ENCODE assay signal across 22 cellular contexts in the genomic region with DNA sequence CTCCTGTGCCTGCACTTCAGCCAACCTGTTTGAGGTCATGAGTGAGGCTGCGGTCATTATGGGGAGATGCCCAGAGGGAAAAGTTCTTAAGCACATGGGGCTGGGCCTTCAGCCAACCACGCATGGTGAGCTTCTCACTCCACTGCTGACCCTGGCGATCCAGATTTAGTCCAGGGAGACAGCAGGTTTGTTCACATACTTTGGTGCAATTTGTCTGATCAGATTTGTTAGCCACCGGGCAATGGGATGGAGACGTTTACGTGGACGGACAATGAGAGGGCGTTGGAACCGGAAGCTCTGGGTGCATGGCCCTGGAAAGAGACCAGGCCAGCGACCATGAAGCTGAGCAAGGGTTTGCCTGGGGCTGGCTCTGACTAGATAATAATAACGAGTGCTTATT.
"Had no signal": no experiment of that assay in that cellular context is flagged by ENCODE, and none has a peak within 500 bp of the region (broad histone marks: within the 10 kb centered on the region; RNA-seq: fewer than 3 reads in every experiment).

No MANE protein-coding gene starts in this region.

- H3K4me1 Mint-ChIP-seq: naive B cell; stimulated activated naive CD8-positive, alpha-beta T cell treated with anti-CD3 and anti-CD28 coated beads, Interleukin-15, amount 100 ng/mL, for 72 hours had no signal

- H3K36me3 ChIP-seq: ovary, right lobe of liver, suprapubic skin, transverse colon, vagina had no signal

- H3K27me3 Mint-ChIP-seq: naive B cell; natural killer cell treated with Interleukin-12 subunit alpha and Interleukin-12 subunit beta and Interleukin-15 and Interleukin-18, amount 100 ng/mL, for 72 hours; stimulated activated naive CD8-positive, alpha-beta T cell treated with anti-CD3 and anti-CD28 coated beads, Interleukin-15, amount 100 ng/mL, for 72 hours had no signal

- H2AFZ ChIP-seq: hepatocyte had no signal

- H3K9me3 ChIP-seq: ovary, psoas muscle, right lobe of liver, suprapubic skin, transverse colon, vagina had no signal

- H3K27me3 ChIP-seq: dorsolateral prefrontal cortex, hepatocyte, ovary, right lobe of liver, suprapubic skin, transverse colon, vagina had no signal

- H3K79me2 ChIP-seq: hepatocyte had no signal

- DNase-seq: dorsolateral prefrontal cortex; effector CD4-positive, alpha-beta T cell; kidney; naive B cell; nucleus accumbens; ovary; posterior cingulate gyrus; psoas muscle; right lobe of liver; small intestine; stimulated activated CD4-positive, alpha-beta T cell treated with anti-CD3 and anti-CD28 coated beads, Interleukin-15, amount 100 ng/mL, for 24 hours; stimulated activated CD4-positive, alpha-beta T cell treated with anti-CD3 and anti-CD28 coated beads, Interleukin-2, amount 100 ng/mL, for 48 hours; stimulated activated naive CD4-positive, alpha-beta T cell; stimulated activated naive CD8-positive, alpha-beta T cell treated with anti-CD3 and anti-CD28 coated beads, Interleukin-15, amount 100 ng/mL, for 72 hours; transverse colon had no signal

- H3K36me3 Mint-ChIP-seq: memory B cell; natural killer cell treated with Interleukin-12 subunit alpha and Interleukin-12 subunit beta and Interleukin-15 and Interleukin-18, amount 100 ng/mL, for 72 hours had no signal

- H3K27ac Mint-ChIP-seq: memory B cell, naive B cell had no signal

- H3K27ac ChIP-seq: dorsolateral prefrontal cortex, hepatocyte, ovary, psoas muscle, right lobe of liver, suprapubic skin, transverse colon, vagina had no signal

- H3K4me2 ChIP-seq: hepatocyte had no signal

- H3K4me3 ChIP-seq: dorsolateral prefrontal cortex, hepatocyte, lung, ovary, psoas muscle, right lobe of liver, suprapubic skin, transverse colon, vagina had no signal

- H3K4me3 Mint-ChIP-seq: memory B cell; natural killer cell treated with Interleukin-12 subunit alpha and Interleukin-12 subunit beta and Interleukin-15 and Interleukin-18, amount 100 ng/mL, for 72 hours; stimulated activated naive CD8-positive, alpha-beta T cell treated with anti-CD3 and anti-CD28 coated beads, Interleukin-15, amount 100 ng/mL, for 72 hours had no signal

- H3K9me3 Mint-ChIP-seq: memory B cell; natural killer cell treated with Interleukin-12 subunit alpha and Interleukin-12 subunit beta and Interleukin-15 and Interleukin-18, amount 100 ng/mL, for 72 hours had no signal

- H3K4me1 ChIP-seq: psoas muscle, right lobe of liver, suprapubic skin, transverse colon, vagina had no signal

- ATAC-seq: left lobe of liver; psoas muscle; right lobe of liver; stimulated activated naive CD8-positive, alpha-beta T cell treated with anti-CD3 and anti-CD28 coated beads, Interleukin-15, amount 100 ng/mL, for 72 hours had no signal
